8 cellular contexts compared by ENCODE assay signal in genomic region chr7:55533729-55534080, GRCh38. TPM values are rescaled to one million over a fixed set of nuclear protein-coding genes. Genes with fewer than 3 reads are reported as not detected.
A peak's percentile ranks its signal among the peaks of the same experiment; 100 is the strongest.
DNase-seq lines count a peak whose midpoint lies in the region; ATAC-seq, FAIRE-seq and TF ChIP-seq lines count a peak whose summit lies in the region.

No MANE protein-coding gene starts in this region.

- no peaks in the 10 kb centered on the region for H3K27me3 ChIP-seq in liver (ENCODE audit: control insufficient read depth in 4 of 4, insufficient read depth in 4 of 4, low read length in 3 of 4)
- no peaks in the 10 kb centered on the region for H3K27me3 ChIP-seq in HepG2 (ENCODE audit: control insufficient read depth in 1 of 2, insufficient read depth in 2 of 2, low read length in 2 of 2)
- H3K27me3 ChIP-seq in muscle layer of duodenum (ENCODE audit: low read depth, low read length) = no peaks in the 10 kb centered on the region
- no peaks in the 10 kb centered on the region for H3K27me3 ChIP-seq in hepatocyte

- H3K27me3 Mint-ChIP-seq in activated T-helper 17 cell treated with anti-CD3 and anti-CD28 coated beads, Interleukin-2, amount 50 U/mL, for 72 hours = no peaks in the 10 kb centered on the region

- peaks cover 82% of the 10 kb centered on the region for H3K4me1 Mint-ChIP-seq in activated T-helper 17 cell treated with anti-CD3 and anti-CD28 coated beads, Interleukin-2, amount 50 U/mL, for 72 hours

- TF ChIP-seq POLR2A in HepG2 (IDR thresholded peaks at IDR 0.05; ENCODE audit: insufficient read depth in 1 of 2, low read depth in 2 of 2, low read length in 2 of 2) = no peak

- no peak for FAIRE-seq in HepG2 (lab: Jason Lieb, UNC)

- CTCF ChIA-PET in HepG2 (lab: Yijun Ruan, JAX; ENCODE audit: low intra/inter-chr PET ratio, low total read pairs) = no interaction called here

- H3K4me3 Mint-ChIP-seq in activated T-helper 17 cell treated with anti-CD3 and anti-CD28 coated beads, Interleukin-2, amount 50 U/mL, for 72 hours = peak overlapping the region; percentile 80

- H4K20me1 ChIP-seq in HepG2 (ENCODE audit: insufficient read depth, low read length) = peaks cover 7% of the 10 kb centered on the region
- no peaks in the 10 kb centered on the region for H4K20me1 ChIP-seq in hepatocyte (ENCODE audit: insufficient read depth, poor library complexity, severe bottlenecking)

- peaks cover 44% of the 10 kb centered on the region for H3K36me3 Mint-ChIP-seq in activated T-helper 17 cell treated with anti-CD3 and anti-CD28 coated beads, Interleukin-2, amount 50 U/mL, for 72 hours (ENCODE audit: low read depth)

- POLR2A ChIA-PET in HepG2 (lab: Yijun Ruan, JAX) = interaction anchor here (1.4 kb wide), 1 partner anchor 17 kb away, joined by 3 read pairs; no protein-coding TSS in a partner anchor

- WGBS in liver = 82% methylated on average over 2 of the region's 2 CpGs
- WGBS in HepG2 (ENCODE audit: low lambda C conversion rate) = 92% methylated on average over 2 of the region's 2 CpGs
- WGBS in hepatocyte (ENCODE audit: low lambda C conversion rate, missing lambda C conversion rate) = 93% methylated on average over 2 of the region's 2 CpGs

- peaks cover 0 to 7% (median 0%) of the 10 kb centered on the region in 4 donors for H3K4me1 ChIP-seq in liver (ENCODE audit: control insufficient read depth in 4 of 4, insufficient read depth in 4 of 4, low read length in 3 of 4)
- H3K4me1 ChIP-seq in HepG2 (ENCODE audit: insufficient read depth, low read length) = peaks cover 53% of the 10 kb centered on the region
- H3K4me1 ChIP-seq in muscle layer of duodenum (ENCODE audit: control insufficient read depth in 1 of 2, insufficient read depth in 2 of 2, low read length in 2 of 2) = peaks cover 13% of the 10 kb centered on the region in 2 donors
- H3K4me1 ChIP-seq in hepatocyte (ENCODE audit: insufficient read depth) = no peaks in the 10 kb centered on the region

- no TSS peak for BruUV-seq in HepG2 (replicated peaks; lab: Mats Ljungman, UMichigan)

- H3K36me3 ChIP-seq in liver (ENCODE audit: control insufficient read depth in 4 of 4, insufficient read depth in 3 of 4, low read depth in 1 of 4, low read length in 3 of 4) (no peaks in the 10 kb centered on the region), HepG2 (replicated peaks in 1 of 2; ENCODE audit: control insufficient read depth in 1 of 2, insufficient read depth in 2 of 2, low read length in 2 of 2) (peaks cover 0 to 3% of the 10 kb centered on the region in 2 experiments; a peak in 1 of 5 replicates), muscle layer of duodenum (ENCODE audit: control insufficient read depth in 1 of 2, insufficient read depth in 2 of 2, low read length in 2 of 2) (no peaks in the 10 kb centered on the region), hepatocyte (replicated peaks; ENCODE audit: insufficient read depth, low read depth) (no peaks in the 10 kb centered on the region)

- ATAC-seq in HepG2 = no peak
- no peak for ATAC-seq in activated T-helper 17 cell treated with anti-CD3 and anti-CD28 coated beads, Interleukin-2, amount 50 U/mL, for 72 hours (replicated peaks)

- H3K9ac ChIP-seq in liver (ENCODE audit: low read depth in 1 of 2, low read length in 2 of 2) (no peak overlapping the region), HepG2 (ENCODE audit: insufficient read depth, low read depth, low read length) (no peak overlapping the region)

- TF ChIP-seq EP300 in HepG2 (IDR thresholded peaks at IDR 0.05; ENCODE audit: low read depth in 2 of 2, low read length in 2 of 2) (no peak), HepG2 (CRISPR knock-in tag; IDR thresholded peaks at IDR 0.05; ENCODE audit: borderline replicate concordance) (no peak)

- no peaks in the 10 kb centered on the region for H3K9me3 Mint-ChIP-seq in activated T-helper 17 cell treated with anti-CD3 and anti-CD28 coated beads, Interleukin-2, amount 50 U/mL, for 72 hours

- in situ Hi-C loops in HepG2 (cut with HindIII; ENCODE audit: extremely low pct_ligation_motif_present, low pct_unique_long_range_greater_than_20kb) = no loop called here

- no peak for TF ChIP-seq RAD21 in liver (IDR thresholded peaks at IDR 0.05)
- TF ChIP-seq RAD21 in HepG2 (CRISPR knock-in tag; IDR thresholded peaks at IDR 0.05) = no peak

- no peak for TF ChIP-seq CTCF in liver (IDR thresholded peaks at IDR 0.05; ENCODE audit: low read depth, low read length, missing input control)
- no peak for TF ChIP-seq CTCF in HepG2 (CRISPR knock-in tag; IDR thresholded peaks at IDR 0.05)
- no peak for TF ChIP-seq CTCF in hepatocyte (IDR thresholded peaks at IDR 0.05; ENCODE audit: poor library complexity)

- no peak overlapping the region for H2AFZ ChIP-seq in HepG2 (ENCODE audit: low read length)
- H2AFZ ChIP-seq in hepatocyte = no peak overlapping the region

- H3K4me3 ChIP-seq in liver (ENCODE audit: low read depth in 1 of 3, low read length in 3 of 3) (no peak overlapping the region), HepG2 (replicated peaks in 1 of 3; ENCODE audit: insufficient read depth in 1 of 3, low read depth in 2 of 3, low read length in 3 of 3) (no peak overlapping the region), muscle layer of duodenum (ENCODE audit: low read depth in 1 of 2, low read length in 2 of 2) (no peak overlapping the region), hepatocyte (no peak overlapping the region)

- H3K4me2 ChIP-seq in HepG2 (ENCODE audit: low read depth, low read length) (no peak overlapping the region), hepatocyte (no peak overlapping the region)

- H3K27ac ChIP-seq in liver (ENCODE audit: low read depth in 1 of 2, low read length in 2 of 2) (peak overlapping the region; percentile 4 to 15), HepG2 (ENCODE audit: extremely low read length, insufficient read depth, low read length) (no peak overlapping the region), muscle layer of duodenum (ENCODE audit: low read length) (peak overlapping the region; percentile 50), hepatocyte (no peak overlapping the region)

- H3K9me3 ChIP-seq in liver (ENCODE audit: control insufficient read depth in 4 of 4, low read length in 3 of 4) = no peaks in the 10 kb centered on the region
- H3K9me3 ChIP-seq in HepG2 (ENCODE audit: low read length) = no peaks in the 10 kb centered on the region
- no peaks in the 10 kb centered on the region for H3K9me3 ChIP-seq in muscle layer of duodenum (ENCODE audit: control insufficient read depth in 1 of 2, low read length in 2 of 2)
- H3K9me3 ChIP-seq in hepatocyte (ENCODE audit: low read depth) = no peaks in the 10 kb centered on the region

- H3K79me2 ChIP-seq in HepG2 (ENCODE audit: insufficient read depth, low read length) (peaks cover 42% of the 10 kb centered on the region), hepatocyte (peaks cover 6% of the 10 kb centered on the region)

- DNase-seq in HepG2 (ENCODE audit: low spot score) (no peak), hepatocyte (ENCODE audit: low spot score) (no peak), NCI-H2081 (lab: John Stamatoyannopoulos, UW) (no peak), NCI-H2029 treated with DMSO at 0.1 percent for 48 hours (lab: John Stamatoyannopoulos, UW) (no peak), HuH-7.5 (ENCODE audit: low spot score) (no peak)

- H3K9me2 ChIP-seq in hepatocyte (replicated peaks; ENCODE audit: insufficient read depth) = no peaks in the 10 kb centered on the region

- peak overlapping the region; percentile 88 for H3K27ac Mint-ChIP-seq in activated T-helper 17 cell treated with anti-CD3 and anti-CD28 coated beads, Interleukin-2, amount 50 U/mL, for 72 hours

- intact Hi-C loops in HepG2 (cut with micrococcal nuclease; ENCODE audit: unreplicated experiment) = no loop called here

TF ChIP-seq in liver, 16 proteins besides CTCF, POLR2A, EP300 and RAD21 (continues in another document):
- TF ChIP-seq HNF4A (conservative IDR thresholded peaks at IDR 0.05) (no peak), ATF3 (IDR thresholded peaks at IDR 0.05) (no peak), JUND (IDR thresholded peaks at IDR 0.05) (no peak)

RNA-seq across cellular contexts. Expression of gene VOPP1, which starts 38.6 kb away (rescaled TPM):
- total RNA-seq in liver (10 to 100 TPM; 20.7 to 23.8 TPM), HepG2 (2016; rRNA removed; fragmentation: Illumina TruSeq; extraction: Trizol) (49.9 and 55.3 TPM in 2 replicates), hepatocyte (20.0 and 25.3 TPM in 2 replicates)
- polyA plus RNA-seq in liver (10 to 100 TPM; 11.5 to 22.6 TPM), HepG2 (2011; rRNA removed) (21.3 and 21.8 TPM in 2 replicates), hepatocyte (6.5 and 11.8 TPM in 2 replicates)
- total RNA-seq in HepG2 (2016; cell fraction: cytosol; rRNA removed; fragmentation: Illumina TruSeq; extraction: Trizol; ENCODE audit: low read depth) = 29.6 and 31.7 TPM in 2 replicates
- total RNA-seq in HepG2 (2016; cell fraction: insoluble cytoplasmic fraction; rRNA removed; fragmentation: Illumina TruSeq; extraction: Trizol) = 43.7 and 56.7 TPM in 2 replicates
- total RNA-seq in HepG2 (2016; cell fraction: membrane; rRNA removed; fragmentation: Illumina TruSeq; extraction: Trizol) = 74.9 and 78.9 TPM in 2 replicates
- 43.5 and 50.2 TPM in 2 replicates for total RNA-seq in HepG2 (2016; cell fraction: nucleus; rRNA removed; fragmentation: Illumina TruSeq; extraction: Trizol)
- 21.1 and 24.6 TPM in 2 replicates for polyA plus RNA-seq in HepG2 (2011; cell fraction: cytosol; rRNA removed)
- 12.5 and 14.4 TPM in 2 replicates for polyA plus RNA-seq in HepG2 (2011; cell fraction: nucleus; rRNA removed)
- 24.1 and 26.8 TPM in 2 replicates for polyA plus RNA-seq in HepG2 (2012)
- 32.1 and 36.4 TPM in 2 replicates for polyA plus RNA-seq in HepG2 (2016; cell fraction: cytosol; fragmentation: Illumina TruSeq; extraction: Trizol; ENCODE audit: low read depth)
- polyA plus RNA-seq in HepG2 (2016; cell fraction: insoluble cytoplasmic fraction; fragmentation: Illumina TruSeq; extraction: Trizol; ENCODE audit: low read depth) = 38.0 and 40.3 TPM in 2 replicates
- polyA plus RNA-seq in HepG2 (2016; cell fraction: membrane; fragmentation: Illumina TruSeq; extraction: Trizol; ENCODE audit: low read depth) = 62.2 and 67.1 TPM in 2 replicates
- 49.8 and 50.9 TPM in 2 replicates for polyA plus RNA-seq in HepG2 (2016; cell fraction: nucleus; fragmentation: Illumina TruSeq; extraction: Trizol; ENCODE audit: insufficient read depth, low read depth)
- polyA minus RNA-seq in HepG2 (2011; rRNA and poly(A)+ RNA removed; ENCODE audit: low replicate concordance) = 59.2 and 63.5 TPM in 2 replicates
- 28.0 and 28.5 TPM in 2 replicates for polyA minus RNA-seq in HepG2 (2011; cell fraction: cytosol; rRNA and poly(A)+ RNA removed)
- 19.4 and 23.2 TPM in 2 replicates for polyA minus RNA-seq in HepG2 (2011; cell fraction: nucleus; rRNA and poly(A)+ RNA removed)
- total RNA-seq in activated T-helper 17 cell treated with anti-CD3 and anti-CD28 coated beads, Interleukin-2, amount 50 U/mL, for 72 hours = 10 to 100 TPM; 58.0 to 70.9 TPM

Comparison
In these comparisons a context has a peak if more than half of its experiments do, and no peak if none do; other contexts are left out.
1. H3K27ac ChIP-seq: peak in liver (2 of 2) and muscle layer of duodenum (single experiment); none in HepG2 (single experiment) and hepatocyte (single experiment).